10 cellular contexts compared by ENCODE assay signal in the genomic region with DNA sequence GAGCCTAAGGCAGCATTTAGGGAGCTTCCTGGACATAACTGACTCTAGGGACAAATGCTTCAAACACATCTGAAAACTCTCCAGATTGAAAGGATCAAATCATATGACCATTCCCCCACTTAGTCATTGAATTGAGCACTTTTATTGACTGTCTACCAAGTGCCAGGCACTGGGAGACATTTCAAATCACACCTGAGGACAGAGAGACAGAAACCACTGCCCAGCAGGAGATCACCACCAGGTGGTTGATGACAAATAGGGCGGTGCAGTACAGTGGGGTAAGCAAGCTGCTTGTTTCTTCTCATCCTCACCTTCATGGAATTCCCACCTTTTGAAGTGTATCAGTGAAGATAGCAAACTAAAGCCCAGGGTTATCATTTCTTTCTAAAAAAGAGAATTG. TPM values are rescaled to one million over a fixed set of nuclear protein-coding genes. Genes with fewer than 3 reads are reported as not detected.
DNase-seq lines count a peak whose midpoint lies in the region; ATAC-seq and TF ChIP-seq lines count a peak whose summit lies in the region.
"Had no signal": no experiment of that assay in that cellular context is flagged by ENCODE, and none has a peak within 500 bp of the region (broad histone marks: within the 10 kb centered on the region; RNA-seq: fewer than 3 reads in every experiment).

No MANE protein-coding gene starts in this region.

- POLR2A ChIA-PET in PC-3 (lab: Charles Lee; ENCODE audit: unreplicated experiment), result no interaction called here

- TF ChIP-seq CTCF in PC-3 (conservative IDR thresholded peaks at IDR 0.05; ENCODE audit: low read depth, low read length) (no peak), upper lobe of right lung (IDR thresholded peaks at IDR 0.05) (no peak)

- H3K27me3 ChIP-seq in PC-3 (ENCODE audit: low read length) (peaks cover 33% of the 10 kb centered on the region), esophagus (ENCODE audit: control insufficient read depth in 1 of 2, insufficient read depth in 2 of 2, low read length in 2 of 2) (no peaks in the 10 kb centered on the region), upper lobe of right lung (no peaks in the 10 kb centered on the region), right cardiac atrium (ENCODE audit: control insufficient read depth, insufficient read depth) (no peaks in the 10 kb centered on the region)

- DNase-seq in activated naive CD4-positive, alpha-beta T cell treated with anti-CD3 and anti-CD28 coated beads, Interleukin-2, amount 10 ng/mL, durations not matched to agents 7 days and 5 days, result no peak
- DNase-seq in activated naive CD4-positive, alpha-beta T cell treated with Interleukin-2 at 50 U/mL for 16 hours, result no peak
- DNase-seq in PC-3 (peak; percentile 19), upper lobe of right lung (no peak), right cardiac atrium (no peak)
- DNase-seq: kidney had no signal

- H3K27ac ChIP-seq in PC-3 (ENCODE audit: low read length) (no peak overlapping the region), esophagus (ENCODE audit: low read depth in 2 of 2, low read length in 1 of 2) (peak overlapping the region; percentile 49 to 50), upper lobe of right lung (peak overlapping the region; percentile 52), right cardiac atrium (ENCODE audit: low read length) (no peak overlapping the region)

- no peak overlapping the region for H3K4me2 ChIP-seq in PC-3 (ENCODE audit: low read length)

- H3K9me3 ChIP-seq in PC-3 (ENCODE audit: low read length) (no peaks in the 10 kb centered on the region), esophagus (ENCODE audit: control insufficient read depth in 2 of 2, insufficient read depth in 1 of 2, low read depth in 1 of 2, low read length in 1 of 2) (no peaks in the 10 kb centered on the region), upper lobe of right lung (no peaks in the 10 kb centered on the region), right cardiac atrium (ENCODE audit: control insufficient read depth, low read length) (no peaks in the 10 kb centered on the region)

- ATAC-seq in PC-3, result no peak
- no peak for ATAC-seq in upper lobe of right lung
- no peak for ATAC-seq in GM19452 (IDR thresholded peaks at IDR 0.05; ENCODE audit: unreplicated experiment)
- ATAC-seq in HG02678 (IDR thresholded peaks at IDR 0.05; ENCODE audit: unreplicated experiment), result no peak
- no peak for ATAC-seq in right cardiac atrium

- no peaks in the 10 kb centered on the region for H3K79me2 ChIP-seq in PC-3 (ENCODE audit: low read length)

- H3F3A ChIP-seq in PC-3 (ENCODE audit: low read length, unreplicated experiment), result no peaks in the 10 kb centered on the region

- H3K4me3 Mint-ChIP-seq in activated naive CD4-positive, alpha-beta T cell treated with anti-CD3 and anti-CD28 coated beads, Interleukin-2, amount 10 ng/mL, durations not matched to agents 7 days and 5 days, result no peak overlapping the region

- peak overlapping the region; percentile 95 for H3K27ac Mint-ChIP-seq in activated naive CD4-positive, alpha-beta T cell treated with anti-CD3 and anti-CD28 coated beads, Interleukin-2, amount 10 ng/mL, durations not matched to agents 7 days and 5 days

- intact Hi-C loops in PC-3 (cut with micrococcal nuclease), result no loop called here
- intact Hi-C loops in upper lobe of right lung (cut with DNase I), result no loop called here
- intact Hi-C loops in right cardiac atrium (cut with DNase I), result no loop called here

- CTCF ChIA-PET in activated naive CD4-positive, alpha-beta T cell treated with anti-CD3 and anti-CD28 coated beads, Interleukin-2, amount 10 ng/mL, durations not matched to agents 7 days and 5 days (lab: Charles Lee), result interaction anchor here (0.8 to 2.2 kb wide), 5 partner anchors 54 to 247 kb away, joined by 3 to 9 read pairs (median 3); no protein-coding TSS in a partner anchor
- CTCF ChIA-PET in PC-3 (lab: Charles Lee), result no interaction called here

- H3K36me3 ChIP-seq in PC-3 (ENCODE audit: low read depth, low read length), result no peaks in the 10 kb centered on the region
- no peaks in the 10 kb centered on the region for H3K36me3 ChIP-seq in esophagus (ENCODE audit: control insufficient read depth in 2 of 2, insufficient read depth in 2 of 2, low read length in 1 of 2)
- H3K36me3 ChIP-seq in upper lobe of right lung, result no peaks in the 10 kb centered on the region

- no peaks in the 10 kb centered on the region for H3K9me3 Mint-ChIP-seq in activated naive CD4-positive, alpha-beta T cell treated with anti-CD3 and anti-CD28 coated beads, Interleukin-2, amount 10 ng/mL, durations not matched to agents 7 days and 5 days

- peaks cover 5% of the 10 kb centered on the region for H3K36me3 Mint-ChIP-seq in activated naive CD4-positive, alpha-beta T cell treated with anti-CD3 and anti-CD28 coated beads, Interleukin-2, amount 10 ng/mL, durations not matched to agents 7 days and 5 days

- H3K4me1 Mint-ChIP-seq in activated naive CD4-positive, alpha-beta T cell treated with anti-CD3 and anti-CD28 coated beads, Interleukin-2, amount 10 ng/mL, durations not matched to agents 7 days and 5 days, result peaks cover 90% of the 10 kb centered on the region

- H3K27me3 Mint-ChIP-seq in activated naive CD4-positive, alpha-beta T cell treated with anti-CD3 and anti-CD28 coated beads, Interleukin-2, amount 10 ng/mL, durations not matched to agents 7 days and 5 days, result peaks cover 32% of the 10 kb centered on the region

- no peaks in the 10 kb centered on the region for H4K20me1 ChIP-seq in PC-3 (ENCODE audit: low read length)

- no peak overlapping the region for H3K9ac ChIP-seq in PC-3 (ENCODE audit: low read length)

- 85% methylated on average over 1 of the region's 1 CpG for WGBS in esophagus, 2 donors
- WGBS in right cardiac atrium, result 88% methylated on average over 1 of the region's 1 CpG

- no peak overlapping the region for H2AFZ ChIP-seq in PC-3 (ENCODE audit: low read length)

- no peak overlapping the region for H3K4me3 ChIP-seq in PC-3 (ENCODE audit: low read length)
- no peak overlapping the region for H3K4me3 ChIP-seq in esophagus (ENCODE audit: low read depth in 1 of 2, low read length in 2 of 2)
- no peak overlapping the region for H3K4me3 ChIP-seq in upper lobe of right lung
- no peak overlapping the region for H3K4me3 ChIP-seq in right cardiac atrium (ENCODE audit: low read length)

- H3K4me1 ChIP-seq in PC-3 (ENCODE audit: insufficient read depth, low read length), result 0 out of 2 replicates have a peak, but pooled peaks cover 4% of the 10 kb centered on the region
- H3K4me1 ChIP-seq in esophagus (ENCODE audit: control insufficient read depth in 2 of 2, insufficient read depth in 2 of 2, low read length in 1 of 2), result peaks cover 0 to 2% of the 10 kb centered on the region in 2 donors
- H3K4me1 ChIP-seq in upper lobe of right lung, result peaks cover 11% of the 10 kb centered on the region
- H3K4me1 ChIP-seq in right cardiac atrium (ENCODE audit: control insufficient read depth, insufficient read depth, low read length), result no peaks in the 10 kb centered on the region

- no TSS peak for BruUV-seq in PC-3 (replicated peaks; lab: Mats Ljungman, UMichigan)

- no peaks in the 10 kb centered on the region for H3K9me2 ChIP-seq in PC-3 (replicated peaks; ENCODE audit: low read length)

RNA-seq across cellular contexts. Expression of a gene that starts 19.0 kb away (rescaled TPM):
- total RNA-seq in PC-3 (2014; rRNA removed) (2.1 TPM in 1 of 2 replicates, not detected in the other), upper lobe of right lung (45.2 TPM), right cardiac atrium (1 to 10 TPM; 2.2 to 3.6 (median 3.4) TPM)
- polyA plus RNA-seq in esophagus (1 to 10 TPM; 3.8 to 5.1 TPM), right cardiac atrium (3.8 TPM)
- total RNA-seq: HT1080 had no signal

Comparison
In these comparisons a context has a peak if more than half of its experiments do, and no peak if none do; other contexts are left out.
1. H3K27ac ChIP-seq: peak in esophagus (2 of 2) and upper lobe of right lung (single experiment); none in PC-3 (single experiment) and right cardiac atrium (single experiment).